18 cellular contexts compared by ENCODE assay signal in genomic region chr3:45001738-45002137, GRCh38. TPM values are rescaled to one million over a fixed set of nuclear protein-coding genes. Genes with fewer than 3 reads are reported as not detected.
DNase-seq lines count a peak whose midpoint lies in the region; ATAC-seq and TF ChIP-seq lines count a peak whose summit lies in the region.
"Had no signal": no experiment of that assay in that cellular context is flagged by ENCODE, and none has a peak within 500 bp of the region (broad histone marks: within the 10 kb centered on the region; RNA-seq: fewer than 3 reads in every experiment).

No MANE protein-coding gene starts in this region.

- intact Hi-C loops in heart left ventricle (cut with DNase I) (no loop called here), right cardiac atrium (cut with DNase I) (no loop called here)

- H3K4me2 ChIP-seq in hepatocyte = no peak overlapping the region

- H3K27ac ChIP-seq in heart left ventricle = peak overlapping the region in 7 of 12 donors; percentile 35 to 79 (median 69)
- H3K27ac ChIP-seq in right cardiac atrium (ENCODE audit: low read length) = no peak overlapping the region
- peak overlapping the region; percentile 63 for H3K27ac ChIP-seq in hepatocyte
- H3K27ac ChIP-seq: HL-60 had no signal

- TF ChIP-seq CTCF in heart left ventricle (IDR thresholded peaks at IDR 0.05) (peak in 1 of 12 donors; percentile 10), astrocyte of the spinal cord (IDR thresholded peaks at IDR 0.05; ENCODE audit: low read depth, low read length) (peak; percentile 32), hepatocyte (IDR thresholded peaks at IDR 0.05; ENCODE audit: poor library complexity) (no peak)

- no peak overlapping the region for H2AFZ ChIP-seq in hepatocyte

- H3K9me3 ChIP-seq in heart left ventricle = peaks cover 0 to 9% (median 0%) of the 10 kb centered on the region in 12 donors
- no peaks in the 10 kb centered on the region for H3K9me3 ChIP-seq in right cardiac atrium (ENCODE audit: control insufficient read depth, low read length)
- peaks cover 3% of the 10 kb centered on the region for H3K9me3 ChIP-seq in hepatocyte (ENCODE audit: low read depth)

- H3K27me3 ChIP-seq in heart left ventricle (no peaks in the 10 kb centered on the region), right cardiac atrium (ENCODE audit: control insufficient read depth, insufficient read depth) (no peaks in the 10 kb centered on the region), hepatocyte (no peaks in the 10 kb centered on the region)

- H3K36me3 ChIP-seq in heart left ventricle (peaks cover 0 to 82% (median 63%) of the 10 kb centered on the region in 9 donors), hepatocyte (replicated peaks; ENCODE audit: insufficient read depth, low read depth) (peaks cover 7% of the 10 kb centered on the region)

- peaks cover 4% of the 10 kb centered on the region for H3K79me2 ChIP-seq in hepatocyte

- DNase-seq in heart left ventricle (no peak), right cardiac atrium (no peak), astrocyte of the spinal cord (ENCODE audit: low read depth, low spot score) (no peak), hepatocyte (ENCODE audit: low spot score) (no peak), NOMO-1 (lab: John Stamatoyannopoulos, UW; ENCODE audit: unreplicated experiment in 2 of 2) (no peak), NCI-H1694 treated with DMSO at 0.1 percent for 48 hours (lab: John Stamatoyannopoulos, UW) (no peak)
- no peak for DNase-seq in activated CD4-positive, alpha-beta T cell treated with anti-CD3 and anti-CD28 coated beads, Interleukin-2, amount 50 U/mL, for 4 hours
- DNase-seq: COR-L47; NCI-H1694; NCI-H345; NCI-H526 treated with DMSO at 0.1 percent for 48 hours; NK-92 treated with Interleukin-12 subunit alpha and Interleukin-12 subunit beta, amount 100 ng/mL, for 24 hours; SIG-M5 had no signal

- WGBS in heart left ventricle, 4 donors = 91 to 95% (median 94%) methylated on average over 3 of the region's 3 CpGs
- WGBS in right cardiac atrium = 96% methylated on average over 3 of the region's 3 CpGs
- WGBS in hepatocyte (ENCODE audit: low lambda C conversion rate, missing lambda C conversion rate) = over 99% methylated on average over 3 of the region's 3 CpGs

- H3K4me3 ChIP-seq in heart left ventricle (no peak overlapping the region), right cardiac atrium (ENCODE audit: low read length) (no peak overlapping the region), astrocyte of the spinal cord (ENCODE audit: low read depth, low read length) (no peak overlapping the region), hepatocyte (no peak overlapping the region)
- H3K4me3 ChIP-seq: GM12878, K562 had no signal

- TF ChIP-seq POLR2A in heart left ventricle (IDR thresholded peaks at IDR 0.05) = no peak

- in situ Hi-C loops in astrocyte of the spinal cord (cut with HindIII; ENCODE audit: low sequenced_read_pairs) = no loop called here

- ATAC-seq in heart left ventricle = no peak
- no peak for ATAC-seq in right cardiac atrium
- ATAC-seq in HG03439 (IDR thresholded peaks at IDR 0.05; ENCODE audit: unreplicated experiment) = no peak
- ATAC-seq: GM12878, K562, Panc1 had no signal

- H3K4me1 ChIP-seq in heart left ventricle = peaks cover 0 to 34% (median 21%) of the 10 kb centered on the region in 12 donors
- H3K4me1 ChIP-seq in right cardiac atrium (ENCODE audit: control insufficient read depth, insufficient read depth, low read length) = peaks cover 4% of the 10 kb centered on the region
- peaks cover 7% of the 10 kb centered on the region for H3K4me1 ChIP-seq in hepatocyte (ENCODE audit: insufficient read depth)

- H3K9me2 ChIP-seq in hepatocyte (replicated peaks; ENCODE audit: insufficient read depth) = no peaks in the 10 kb centered on the region

- no peaks in the 10 kb centered on the region for H4K20me1 ChIP-seq in hepatocyte (ENCODE audit: insufficient read depth, poor library complexity, severe bottlenecking)

RNA-seq across cellular contexts. Expression of gene CLEC3B, which starts 24.4 kb away (rescaled TPM):
- total RNA-seq in heart left ventricle (100 to 1,000 TPM in 2 of 9 donors, 10 to 100 TPM in 7; 34.8 to 131 (median 71.3) TPM), right cardiac atrium (100 to 1,000 TPM; 133 to 170 (median 160) TPM), hepatocyte (0.64 and 1.3 TPM in 2 replicates)
- polyA plus RNA-seq in heart left ventricle (100 to 1,000 TPM; 114 to 205 TPM), right cardiac atrium (451 TPM), hepatocyte (1.7 and 2.6 TPM in 2 replicates)
- total RNA-seq: K562 had no signal
- polyA plus RNA-seq: GM12878, K562 had no signal

RNA-seq across cellular contexts. Expression of gene EXOSC7, which starts 25.7 kb away (rescaled TPM):
- total RNA-seq in heart left ventricle (10 to 100 TPM; 23.8 to 87.3 (median 30.7) TPM), right cardiac atrium (10 to 100 TPM; 22.7 to 37.5 (median 27.8) TPM), hepatocyte (46.7 and 53.3 TPM in 2 replicates)
- polyA plus RNA-seq in heart left ventricle (10 to 100 TPM; 34.8 to 52.5 TPM), right cardiac atrium (30.0 TPM), hepatocyte (55.8 and 61.3 TPM in 2 replicates)

RNA-seq across cellular contexts. Expression of gene ZDHHC3, which starts 25.8 kb away (rescaled TPM):
- total RNA-seq in heart left ventricle = 10 to 100 TPM; 40.5 to 94.7 (median 52.7) TPM
- 10 to 100 TPM; 17.9 to 54.0 TPM for polyA plus RNA-seq in heart left ventricle
- 10 to 100 TPM; 39.0 to 57.6 (median 40.8) TPM for total RNA-seq in right cardiac atrium
- 23.9 TPM for polyA plus RNA-seq in right cardiac atrium
- 60.3 and 71.2 TPM in 2 replicates for total RNA-seq in hepatocyte
- 59.5 and 62.0 TPM in 2 replicates for polyA plus RNA-seq in hepatocyte

Comparison
In these comparisons a context has a peak if more than half of its experiments do, and no peak if none do; other contexts are left out.
1. RNA of gene CLEC3B, which starts 24.4 kb away (total RNA-seq): 133 to 170 TPM in right cardiac atrium and 34.8 to 131 TPM in heart left ventricle; 0.64 to 1.3 TPM in hepatocyte; every median in the first group is over 10 times any median in the second.